ENCODE assay signal across 8 cellular contexts in the genomic region with DNA sequence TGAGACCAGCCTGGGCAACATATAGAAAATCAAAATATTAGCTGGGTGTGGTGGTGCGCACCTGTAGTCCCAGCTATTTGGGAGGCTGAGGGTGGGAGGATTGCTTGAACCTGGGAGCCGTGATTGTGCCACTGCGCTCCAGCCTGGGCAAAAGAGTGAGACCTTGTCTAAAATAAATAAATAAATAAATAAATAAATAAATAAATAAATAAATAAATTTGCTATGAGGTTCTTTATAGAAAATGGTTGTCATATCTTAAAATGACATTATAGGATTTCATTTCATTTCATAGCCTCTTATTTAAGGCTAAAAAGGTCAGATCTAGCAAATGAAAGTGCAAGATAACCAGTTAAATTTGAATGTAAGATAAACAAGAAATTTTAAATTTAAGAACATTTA.
"Had no signal": no experiment of that assay in that cellular context is flagged by ENCODE, and none has a peak within 500 bp of the region (broad histone marks: within the 10 kb centered on the region; RNA-seq: fewer than 3 reads in every experiment).

No MANE protein-coding gene starts in this region.

- H3K4me3 ChIP-seq: GM12878 had no signal

- DNase-seq: GDM1, GF-D8 had no signal

- FAIRE-seq: G401.6, GM12878, GM12891, GM12892, GM18507, GM19239 had no signal

- ATAC-seq: GM12878 had no signal
